Comparison of ENCODE assay signal across 2 cellular contexts in genomic region chr7:141328290-141328689, GRCh38.
TF ChIP-seq lines count a peak whose summit lies in the region.

No MANE protein-coding gene starts in this region.

TF ChIP-seq in H1, 55 proteins besides CTCF, POLR2A, EP300 and RAD21:
- TF ChIP-seq CHD7 (IDR thresholded peaks at IDR 0.05; ENCODE audit: insufficient replicate concordance, low read length) (no peak), FOSL1 (IDR thresholded peaks at IDR 0.05; ENCODE audit: insufficient read depth, low read depth, low read length) (no peak), HDAC6 (IDR thresholded peaks at IDR 0.05; ENCODE audit: low read depth, low read length) (no peak), BACH1 (IDR thresholded peaks at IDR 0.05; ENCODE audit: low read length) (no peak), SP2 (IDR thresholded peaks at IDR 0.05; ENCODE audit: low read length) (no peak), YY1 (IDR thresholded peaks at IDR 0.05; ENCODE audit: low read depth, low read length) (no peak), RNF2 (IDR thresholded peaks at IDR 0.05; ENCODE audit: borderline replicate concordance, low read depth, low read length, missing control alignments, poor library complexity, severe bottlenecking) (no peak)

TF ChIP-seq in WTC11, 78 proteins besides CTCF, POLR2A, EP300 and RAD21 (continued from another document):
- TF ChIP-seq, protein P1, sequence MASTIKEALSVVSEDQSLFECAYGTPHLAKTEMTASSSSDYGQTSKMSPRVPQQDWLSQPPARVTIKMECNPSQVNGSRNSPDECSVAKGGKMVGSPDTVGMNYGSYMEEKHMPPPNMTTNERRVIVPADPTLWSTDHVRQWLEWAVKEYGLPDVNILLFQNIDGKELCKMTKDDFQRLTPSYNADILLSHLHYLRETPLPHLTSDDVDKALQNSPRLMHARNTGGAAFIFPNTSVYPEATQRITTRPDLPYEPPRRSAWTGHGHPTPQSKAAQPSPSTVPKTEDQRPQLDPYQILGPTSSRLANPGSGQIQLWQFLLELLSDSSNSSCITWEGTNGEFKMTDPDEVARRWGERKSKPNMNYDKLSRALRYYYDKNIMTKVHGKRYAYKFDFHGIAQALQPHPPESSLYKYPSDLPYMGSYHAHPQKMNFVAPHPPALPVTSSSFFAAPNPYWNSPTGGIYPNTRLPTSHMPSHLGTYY (CRISPR knock-in tag; IDR thresholded peaks at IDR 0.05): no peak
- TF ChIP-seq, protein P2, sequence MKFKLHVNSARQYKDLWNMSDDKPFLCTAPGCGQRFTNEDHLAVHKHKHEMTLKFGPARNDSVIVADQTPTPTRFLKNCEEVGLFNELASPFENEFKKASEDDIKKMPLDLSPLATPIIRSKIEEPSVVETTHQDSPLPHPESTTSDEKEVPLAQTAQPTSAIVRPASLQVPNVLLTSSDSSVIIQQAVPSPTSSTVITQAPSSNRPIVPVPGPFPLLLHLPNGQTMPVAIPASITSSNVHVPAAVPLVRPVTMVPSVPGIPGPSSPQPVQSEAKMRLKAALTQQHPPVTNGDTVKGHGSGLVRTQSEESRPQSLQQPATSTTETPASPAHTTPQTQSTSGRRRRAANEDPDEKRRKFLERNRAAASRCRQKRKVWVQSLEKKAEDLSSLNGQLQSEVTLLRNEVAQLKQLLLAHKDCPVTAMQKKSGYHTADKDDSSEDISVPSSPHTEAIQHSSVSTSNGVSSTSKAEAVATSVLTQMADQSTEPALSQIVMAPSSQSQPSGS (CRISPR knock-in tag; IDR thresholded peaks at IDR 0.05; ENCODE audit: borderline replicate concordance, low read depth): no peak
- TF ChIP-seq, protein P3, sequence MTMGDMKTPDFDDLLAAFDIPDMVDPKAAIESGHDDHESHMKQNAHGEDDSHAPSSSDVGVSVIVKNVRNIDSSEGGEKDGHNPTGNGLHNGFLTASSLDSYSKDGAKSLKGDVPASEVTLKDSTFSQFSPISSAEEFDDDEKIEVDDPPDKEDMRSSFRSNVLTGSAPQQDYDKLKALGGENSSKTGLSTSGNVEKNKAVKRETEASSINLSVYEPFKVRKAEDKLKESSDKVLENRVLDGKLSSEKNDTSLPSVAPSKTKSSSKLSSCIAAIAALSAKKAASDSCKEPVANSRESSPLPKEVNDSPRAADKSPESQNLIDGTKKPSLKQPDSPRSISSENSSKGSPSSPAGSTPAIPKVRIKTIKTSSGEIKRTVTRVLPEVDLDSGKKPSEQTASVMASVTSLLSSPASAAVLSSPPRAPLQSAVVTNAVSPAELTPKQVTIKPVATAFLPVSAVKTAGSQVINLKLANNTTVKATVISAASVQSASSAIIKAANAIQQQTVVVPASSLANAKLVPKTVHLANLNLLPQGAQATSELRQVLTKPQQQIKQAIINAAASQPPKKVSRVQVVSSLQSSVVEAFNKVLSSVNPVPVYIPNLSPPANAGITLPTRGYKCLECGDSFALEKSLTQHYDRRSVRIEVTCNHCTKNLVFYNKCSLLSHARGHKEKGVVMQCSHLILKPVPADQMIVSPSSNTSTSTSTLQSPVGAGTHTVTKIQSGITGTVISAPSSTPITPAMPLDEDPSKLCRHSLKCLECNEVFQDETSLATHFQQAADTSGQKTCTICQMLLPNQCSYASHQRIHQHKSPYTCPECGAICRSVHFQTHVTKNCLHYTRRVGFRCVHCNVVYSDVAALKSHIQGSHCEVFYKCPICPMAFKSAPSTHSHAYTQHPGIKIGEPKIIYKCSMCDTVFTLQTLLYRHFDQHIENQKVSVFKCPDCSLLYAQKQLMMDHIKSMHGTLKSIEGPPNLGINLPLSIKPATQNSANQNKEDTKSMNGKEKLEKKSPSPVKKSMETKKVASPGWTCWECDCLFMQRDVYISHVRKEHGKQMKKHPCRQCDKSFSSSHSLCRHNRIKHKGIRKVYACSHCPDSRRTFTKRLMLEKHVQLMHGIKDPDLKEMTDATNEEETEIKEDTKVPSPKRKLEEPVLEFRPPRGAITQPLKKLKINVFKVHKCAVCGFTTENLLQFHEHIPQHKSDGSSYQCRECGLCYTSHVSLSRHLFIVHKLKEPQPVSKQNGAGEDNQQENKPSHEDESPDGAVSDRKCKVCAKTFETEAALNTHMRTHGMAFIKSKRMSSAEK (CRISPR knock-in tag; IDR thresholded peaks at IDR 0.05; ENCODE audit: borderline replicate concordance): no peak
- TF ChIP-seq E2F5 (CRISPR knock-in tag; IDR thresholded peaks at IDR 0.05): no peak
- TF ChIP-seq HMGA2 (CRISPR knock-in tag; IDR thresholded peaks at IDR 0.05): no peak
- no peak for TF ChIP-seq ZBTB21 (CRISPR knock-in tag; IDR thresholded peaks at IDR 0.05; ENCODE audit: borderline replicate concordance)
- no peak for TF ChIP-seq ESRRA (CRISPR knock-in tag; IDR thresholded peaks at IDR 0.05; ENCODE audit: borderline replicate concordance)
